In genomic region chr19:7699422-7700127, GRCh38 we compare ENCODE assay signal across 1 cellular context.
TF ChIP-seq lines count a peak whose summit lies in the region.

No MANE protein-coding gene starts in this region.

TF ChIP-seq in GM12878, 131 proteins besides CTCF, POLR2A, EP300 and RAD21 (continued from another document):
- TF ChIP-seq, protein P1, sequence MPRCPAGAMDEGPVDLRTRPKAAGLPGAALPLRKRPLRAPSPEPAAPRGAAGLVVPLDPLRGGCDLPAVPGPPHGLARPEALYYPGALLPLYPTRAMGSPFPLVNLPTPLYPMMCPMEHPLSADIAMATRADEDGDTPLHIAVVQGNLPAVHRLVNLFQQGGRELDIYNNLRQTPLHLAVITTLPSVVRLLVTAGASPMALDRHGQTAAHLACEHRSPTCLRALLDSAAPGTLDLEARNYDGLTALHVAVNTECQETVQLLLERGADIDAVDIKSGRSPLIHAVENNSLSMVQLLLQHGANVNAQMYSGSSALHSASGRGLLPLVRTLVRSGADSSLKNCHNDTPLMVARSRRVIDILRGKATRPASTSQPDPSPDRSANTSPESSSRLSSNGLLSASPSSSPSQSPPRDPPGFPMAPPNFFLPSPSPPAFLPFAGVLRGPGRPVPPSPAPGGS (IDR thresholded peaks at IDR 0.05; ENCODE audit: borderline replicate concordance, insufficient read depth, low read depth, low read length, poor library complexity, severe bottlenecking): no peak
- TF ChIP-seq ASH2L (IDR thresholded peaks at IDR 0.05; ENCODE audit: borderline replicate concordance, low read depth) (no peak), TARDBP (IDR thresholded peaks at IDR 0.05; ENCODE audit: borderline replicate concordance) (no peak), ZNF24 (IDR thresholded peaks at IDR 0.05) (no peak), IKZF1 (conservative IDR thresholded peaks at IDR 0.05) (peak; percentile 68), TCF3 (IDR thresholded peaks at IDR 0.05; ENCODE audit: borderline replicate concordance, insufficient read depth, low read depth, low read length) (peak; percentile 62; the same call in 1 of the 2 replicates), ZNF217 (IDR thresholded peaks at IDR 0.05) (peak; percentile 20), NFYA (IDR thresholded peaks at IDR 0.05; ENCODE audit: borderline replicate concordance, low read depth, low read length) (no peak), ESRRA (IDR thresholded peaks at IDR 0.05; ENCODE audit: low read length) (no peak), BACH1 (IDR thresholded peaks at IDR 0.05; ENCODE audit: borderline replicate concordance) (no peak), CHD2 (IDR thresholded peaks at IDR 0.05; ENCODE audit: borderline replicate concordance, low read depth, low read length) (0 out of 2 replicates have a peak, but pooled peaks have one; percentile 13), SMAD1 (IDR thresholded peaks at IDR 0.05; ENCODE audit: low read depth, partially characterized antibody) (peak; percentile 100), JUND (IDR thresholded peaks at IDR 0.05; ENCODE audit: low read depth, low read length) (no peak), RCOR1 (conservative IDR thresholded peaks at IDR 0.05; ENCODE audit: low read depth, low read length) (0 out of 2 replicates have a peak, but pooled peaks have one; percentile 40), E2F4 (IDR thresholded peaks at IDR 0.05; ENCODE audit: low read depth, low read length) (no peak), MXI1 (IDR thresholded peaks at IDR 0.05; ENCODE audit: low read depth, low read length) (0 out of 2 replicates have a peak, but pooled peaks have one; percentile 47), USF2 (IDR thresholded peaks at IDR 0.05; ENCODE audit: borderline replicate concordance, low read depth, low read length) (no peak), TCF12 (IDR thresholded peaks at IDR 0.05; ENCODE audit: low read depth, low read length) (peak; percentile 82), SMARCA5 (IDR thresholded peaks at IDR 0.05) (peak; percentile 71), MTA3 (IDR thresholded peaks at IDR 0.05; ENCODE audit: borderline replicate concordance, low read length) (0 out of 2 replicates have a peak, but pooled peaks have one; percentile 22), ZBED1 (IDR thresholded peaks at IDR 0.05; ENCODE audit: borderline replicate concordance) (0 out of 2 replicates have a peak, but pooled peaks have one; percentile 12), BMI1 (IDR thresholded peaks at IDR 0.05; ENCODE audit: borderline replicate concordance) (no peak)
- TF ChIP-seq, protein P2, sequence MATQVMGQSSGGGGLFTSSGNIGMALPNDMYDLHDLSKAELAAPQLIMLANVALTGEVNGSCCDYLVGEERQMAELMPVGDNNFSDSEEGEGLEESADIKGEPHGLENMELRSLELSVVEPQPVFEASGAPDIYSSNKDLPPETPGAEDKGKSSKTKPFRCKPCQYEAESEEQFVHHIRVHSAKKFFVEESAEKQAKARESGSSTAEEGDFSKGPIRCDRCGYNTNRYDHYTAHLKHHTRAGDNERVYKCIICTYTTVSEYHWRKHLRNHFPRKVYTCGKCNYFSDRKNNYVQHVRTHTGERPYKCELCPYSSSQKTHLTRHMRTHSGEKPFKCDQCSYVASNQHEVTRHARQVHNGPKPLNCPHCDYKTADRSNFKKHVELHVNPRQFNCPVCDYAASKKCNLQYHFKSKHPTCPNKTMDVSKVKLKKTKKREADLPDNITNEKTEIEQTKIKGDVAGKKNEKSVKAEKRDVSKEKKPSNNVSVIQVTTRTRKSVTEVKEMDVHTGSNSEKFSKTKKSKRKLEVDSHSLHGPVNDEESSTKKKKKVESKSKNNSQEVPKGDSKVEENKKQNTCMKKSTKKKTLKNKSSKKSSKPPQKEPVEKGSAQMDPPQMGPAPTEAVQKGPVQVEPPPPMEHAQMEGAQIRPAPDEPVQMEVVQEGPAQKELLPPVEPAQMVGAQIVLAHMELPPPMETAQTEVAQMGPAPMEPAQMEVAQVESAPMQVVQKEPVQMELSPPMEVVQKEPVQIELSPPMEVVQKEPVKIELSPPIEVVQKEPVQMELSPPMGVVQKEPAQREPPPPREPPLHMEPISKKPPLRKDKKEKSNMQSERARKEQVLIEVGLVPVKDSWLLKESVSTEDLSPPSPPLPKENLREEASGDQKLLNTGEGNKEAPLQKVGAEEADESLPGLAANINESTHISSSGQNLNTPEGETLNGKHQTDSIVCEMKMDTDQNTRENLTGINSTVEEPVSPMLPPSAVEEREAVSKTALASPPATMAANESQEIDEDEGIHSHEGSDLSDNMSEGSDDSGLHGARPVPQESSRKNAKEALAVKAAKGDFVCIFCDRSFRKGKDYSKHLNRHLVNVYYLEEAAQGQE (IDR thresholded peaks at IDR 0.05; ENCODE audit: low read depth, low read length): no peak
